In the genomic region with DNA sequence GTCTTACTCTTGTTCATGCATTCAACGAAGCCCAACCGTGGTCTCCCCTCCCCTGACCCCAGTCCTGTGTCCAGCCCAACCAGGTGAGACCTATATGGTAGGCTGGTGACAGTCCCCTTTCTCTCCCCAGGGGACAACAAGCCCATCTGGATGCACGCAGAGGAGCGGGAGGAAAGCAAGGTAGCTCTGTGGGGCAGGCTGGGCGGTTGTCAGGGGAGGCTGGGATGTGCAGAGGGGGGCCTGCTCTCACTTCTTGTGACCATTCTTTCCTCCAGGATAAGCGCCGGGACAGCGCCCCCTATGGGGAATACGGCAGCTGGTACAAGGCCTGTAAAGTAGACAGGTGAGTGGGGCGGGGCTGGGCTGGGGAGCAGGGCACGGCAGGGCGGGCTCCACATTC, we compare ENCODE assay signal across 11 cellular contexts. TPM values are rescaled to one million over a fixed set of nuclear protein-coding genes. Genes with fewer than 3 reads are reported as not detected.
DNase-seq lines count a peak whose midpoint lies in the region; ATAC-seq, FAIRE-seq and TF ChIP-seq lines count a peak whose summit lies in the region.
"Had no signal": no experiment of that assay in that cellular context is flagged by ENCODE, and none has a peak within 500 bp of the region (broad histone marks: within the 10 kb centered on the region; RNA-seq: fewer than 3 reads in every experiment).

No MANE protein-coding gene starts in this region.

- ATAC-seq in activated CD8-positive, alpha-beta T cell treated with anti-CD3 and anti-CD28 coated beads, Interleukin-2, amount 10 ng/mL, durations not matched to agents 7 days and 5 days, result no peak
- no peak for ATAC-seq in lower lobe of right lung
- ATAC-seq in Right ventricle myocardium superior (ENCODE audit: poor library complexity), result no peak
- ATAC-seq: left lung had no signal

- H3K36me3 ChIP-seq in HEK293 (ENCODE audit: control insufficient read depth in 2 of 2, insufficient read depth in 1 of 2, low read length in 2 of 2) (peaks cover under 1 to 71% of the 10 kb centered on the region in 2 experiments; a peak in 2 of 3 replicates), lower lobe of right lung (peaks cover 40% of the 10 kb centered on the region), tibial artery (peaks cover 22 to 67% (median 42%) of the 10 kb centered on the region in 3 donors)

- no peak overlapping the region for H3K4me3 ChIP-seq in HEK293 (ENCODE audit: low read depth, low read length)
- H3K4me3 ChIP-seq in lower lobe of right lung, result no peak overlapping the region
- no peak overlapping the region for H3K4me3 ChIP-seq in tibial artery
- H3K4me3 ChIP-seq: left lung had no signal

- H3K36me3 Mint-ChIP-seq in activated CD8-positive, alpha-beta T cell treated with anti-CD3 and anti-CD28 coated beads, Interleukin-2, amount 10 ng/mL, durations not matched to agents 7 days and 5 days (ENCODE audit: low read depth), result peaks cover 46% of the 10 kb centered on the region

- FAIRE-seq in frontal cortex (lab: Jason Lieb, UNC), result no peak
- FAIRE-seq: GM18507 had no signal

- H3K4me1 ChIP-seq in HEK293 (ENCODE audit: control insufficient read depth, insufficient read depth, low read length) (peaks cover 2% of the 10 kb centered on the region; the same call in 1 of the 2 replicates), lower lobe of right lung (peaks cover 18% of the 10 kb centered on the region), tibial artery (peaks cover 0 to 21% (median 18%) of the 10 kb centered on the region in 4 donors)

- TF ChIP-seq CTCF in HEK293 (tag by site-specific recombination; IDR thresholded peaks at IDR 0.05) (peak; percentile 23; the same call in 1 of the 2 replicates), lower lobe of right lung (IDR thresholded peaks at IDR 0.05) (peak; percentile 12), tibial artery (IDR thresholded peaks at IDR 0.05) (no peak)

- peaks cover 23% of the 10 kb centered on the region for H3K4me1 Mint-ChIP-seq in activated CD8-positive, alpha-beta T cell treated with anti-CD3 and anti-CD28 coated beads, Interleukin-2, amount 10 ng/mL, durations not matched to agents 7 days and 5 days (ENCODE audit: low read depth)

- DNase-seq in CD1c-positive myeloid dendritic cell (ENCODE audit: extremely low spot score) (peak; percentile 14), lower lobe of right lung (no peak), frontal cortex (ENCODE audit: low spot score in 2 of 2) (no peak), GF-D8 (lab: John Stamatoyannopoulos, UW) (no peak), Right ventricle myocardium superior (no peak), tibial artery (no peak)
- peak; percentile 58 for DNase-seq in activated CD8-positive, alpha-beta T cell treated with anti-CD3 and anti-CD28 coated beads, Interleukin-2, amount 10 ng/mL, durations not matched to agents 7 days and 5 days
- DNase-seq: left lung had no signal

- no peaks in the 10 kb centered on the region for H3K9me3 ChIP-seq in HEK293 (ENCODE audit: control insufficient read depth, insufficient read depth, low read depth, low read length)
- H3K9me3 ChIP-seq in lower lobe of right lung, result no peaks in the 10 kb centered on the region
- no peaks in the 10 kb centered on the region for H3K9me3 ChIP-seq in tibial artery
- H3K9me3 ChIP-seq: left lung had no signal

- no peaks in the 10 kb centered on the region for H3K9me3 Mint-ChIP-seq in activated CD8-positive, alpha-beta T cell treated with anti-CD3 and anti-CD28 coated beads, Interleukin-2, amount 10 ng/mL, durations not matched to agents 7 days and 5 days (ENCODE audit: insufficient read depth)

- no peak overlapping the region for H3K4me3 Mint-ChIP-seq in activated CD8-positive, alpha-beta T cell treated with anti-CD3 and anti-CD28 coated beads, Interleukin-2, amount 10 ng/mL, durations not matched to agents 7 days and 5 days
- H3K4me3 Mint-ChIP-seq: brain had no signal

- POLR2A ChIA-PET in HEK293 (lab: Yijun Ruan, JAX), result no interaction called here
- POLR2A ChIA-PET in activated CD8-positive, alpha-beta T cell treated with anti-CD3 and anti-CD28 coated beads, Interleukin-2, amount 10 ng/mL, durations not matched to agents 7 days and 5 days (lab: Charles Lee), result no interaction called here

- CTCF ChIA-PET in HEK293 (lab: Yijun Ruan, JAX), result interaction anchor here (0.6 to 1.1 kb wide), 9 partner anchors 10 to 879 kb away, joined by 3 to 7 read pairs (median 3); no protein-coding TSS in a partner anchor
- CTCF ChIA-PET in activated CD8-positive, alpha-beta T cell treated with anti-CD3 and anti-CD28 coated beads, Interleukin-2, amount 10 ng/mL, durations not matched to agents 7 days and 5 days (lab: Charles Lee), result interaction anchor here (0.8 to 2.5 kb wide), 4 partner anchors 18 to 196 kb away, joined by 3 to 10 read pairs (median 4); partner anchors contain the start of gene YIF1A

- H3K27ac ChIP-seq in HEK293 (ENCODE audit: extremely low read depth, low read depth, low read length), result no peak overlapping the region
- no peak overlapping the region for H3K27ac ChIP-seq in lower lobe of right lung
- H3K27ac ChIP-seq in tibial artery, result no peak overlapping the region
- H3K27ac ChIP-seq: left lung had no signal

- H3K27me3 ChIP-seq in lower lobe of right lung (ENCODE audit: low read depth) (no peaks in the 10 kb centered on the region), tibial artery (no peaks in the 10 kb centered on the region)
- H3K27me3 ChIP-seq: left lung had no signal

- no peak overlapping the region for H3K27ac Mint-ChIP-seq in activated CD8-positive, alpha-beta T cell treated with anti-CD3 and anti-CD28 coated beads, Interleukin-2, amount 10 ng/mL, durations not matched to agents 7 days and 5 days

- intact Hi-C loops in lower lobe of right lung (cut with DNase I) (loop anchor here (5.0 kb wide), 1 partner anchor 43 kb away; no protein-coding TSS in a partner anchor), Right ventricle myocardium superior (cut with DNase I) (no loop called here), tibial artery (cut with DNase I; ENCODE audit: low total_unique reads) (no loop called here)

- H3K27me3 Mint-ChIP-seq in activated CD8-positive, alpha-beta T cell treated with anti-CD3 and anti-CD28 coated beads, Interleukin-2, amount 10 ng/mL, durations not matched to agents 7 days and 5 days (ENCODE audit: low read depth), result no peaks in the 10 kb centered on the region

TF ChIP-seq in HEK293, 187 proteins besides CTCF, POLR2A, EP300 and RAD21 (continues in another document):
- TF ChIP-seq ZBTB1 (tag by site-specific recombination; IDR thresholded peaks at IDR 0.05) (no peak), ZNF747 (tag by site-specific recombination; IDR thresholded peaks at IDR 0.05) (no peak), ZNF654 (tag by site-specific recombination; IDR thresholded peaks at IDR 0.05; ENCODE audit: low read depth) (no peak), MEIS1 (CRISPR knock-in tag; IDR thresholded peaks at IDR 0.05; ENCODE audit: borderline replicate concordance) (no peak), ZNF777 (tag by site-specific recombination; IDR thresholded peaks at IDR 0.05; ENCODE audit: borderline replicate concordance) (no peak), ZNF221 (tag by site-specific recombination; IDR thresholded peaks at IDR 0.05; ENCODE audit: borderline replicate concordance) (no peak)
- TF ChIP-seq, protein P1, sequence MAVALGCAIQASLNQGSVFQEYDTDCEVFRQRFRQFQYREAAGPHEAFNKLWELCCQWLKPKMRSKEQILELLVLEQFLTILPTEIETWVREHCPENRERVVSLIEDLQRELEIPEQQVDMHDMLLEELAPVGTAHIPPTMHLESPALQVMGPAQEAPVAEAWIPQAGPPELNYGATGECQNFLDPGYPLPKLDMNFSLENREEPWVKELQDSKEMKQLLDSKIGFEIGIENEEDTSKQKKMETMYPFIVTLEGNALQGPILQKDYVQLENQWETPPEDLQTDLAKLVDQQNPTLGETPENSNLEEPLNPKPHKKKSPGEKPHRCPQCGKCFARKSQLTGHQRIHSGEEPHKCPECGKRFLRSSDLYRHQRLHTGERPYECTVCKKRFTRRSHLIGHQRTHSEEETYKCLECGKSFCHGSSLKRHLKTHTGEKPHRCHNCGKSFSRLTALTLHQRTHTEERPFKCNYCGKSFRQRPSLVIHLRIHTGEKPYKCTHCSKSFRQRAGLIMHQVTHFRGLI (tag by site-specific recombination; IDR thresholded peaks at IDR 0.05), result peak; percentile 88

RNA-seq across cellular contexts. Expression of gene RAB1B, which starts 3.5 kb away (rescaled TPM):
- 100 to 1,000 TPM; 160 to 170 TPM for total RNA-seq in activated CD8-positive, alpha-beta T cell treated with anti-CD3 and anti-CD28 coated beads, Interleukin-2, amount 10 ng/mL, durations not matched to agents 7 days and 5 days
- total RNA-seq in lower lobe of right lung (138 TPM), frontal cortex (22.8 TPM), Right ventricle myocardium superior (114 TPM)

RNA-seq across cellular contexts. Expression of gene KLC2, which starts 7.4 kb away (rescaled TPM):
- total RNA-seq in activated CD8-positive, alpha-beta T cell treated with anti-CD3 and anti-CD28 coated beads, Interleukin-2, amount 10 ng/mL, durations not matched to agents 7 days and 5 days, result 10 to 100 TPM; 53.5 to 59.8 TPM
- total RNA-seq in lower lobe of right lung (24.3 TPM), frontal cortex (21.6 TPM), Right ventricle myocardium superior (30.7 TPM)

RNA-seq across cellular contexts. Expression of gene CNIH2, which starts 13.1 kb away (rescaled TPM):
- total RNA-seq in activated CD8-positive, alpha-beta T cell treated with anti-CD3 and anti-CD28 coated beads, Interleukin-2, amount 10 ng/mL, durations not matched to agents 7 days and 5 days, result 1 to 10 TPM; 2.7 to 3.6 TPM
- 0.89 TPM for total RNA-seq in lower lobe of right lung
- total RNA-seq in frontal cortex, result 41.6 TPM
- not detected for total RNA-seq in Right ventricle myocardium superior

RNA-seq across cellular contexts. Expression of gene YIF1A, which starts 24.1 kb away (rescaled TPM):
- 10 to 100 TPM; 46.6 to 58.6 TPM for total RNA-seq in activated CD8-positive, alpha-beta T cell treated with anti-CD3 and anti-CD28 coated beads, Interleukin-2, amount 10 ng/mL, durations not matched to agents 7 days and 5 days
- total RNA-seq in lower lobe of right lung (67.8 TPM), frontal cortex (28.9 TPM), Right ventricle myocardium superior (38.4 TPM)

RNA-seq across cellular contexts. Expression of gene TMEM151A, which starts 26.8 kb away (rescaled TPM):
- not detected for total RNA-seq in activated CD8-positive, alpha-beta T cell treated with anti-CD3 and anti-CD28 coated beads, Interleukin-2, amount 10 ng/mL, durations not matched to agents 7 days and 5 days
- total RNA-seq in lower lobe of right lung, result not detected
- 9.0 TPM for total RNA-seq in frontal cortex
- not detected for total RNA-seq in Right ventricle myocardium superior

Comparison
In these comparisons a context has a peak if more than half of its experiments do, and no peak if none do; other contexts are left out.
1. DNase-seq: peak in CD1c-positive myeloid dendritic cell (single experiment) and activated CD8-positive, alpha-beta T cell treated with anti-CD3 and anti-CD28 coated beads, Interleukin-2, amount 10 ng/mL, durations not matched to agents 7 days and 5 days (single experiment); none in lower lobe of right lung (single experiment), frontal cortex (0 of 2), GF-D8 (single experiment), Right ventricle myocardium superior (single experiment) and tibial artery (0 of 2).
2. CTCF ChIP-seq: peak in HEK293 (single experiment) and lower lobe of right lung (single experiment); none in tibial artery (0 of 2).